In genomic region chrY:7730666-7731065, GRCh38 we compare ENCODE assay signal across 20 cellular contexts.
"Had no signal": no experiment of that assay in that cellular context is flagged by ENCODE, and none has a peak within 500 bp of the region (broad histone marks: within the 10 kb centered on the region; RNA-seq: fewer than 3 reads in every experiment).

No MANE protein-coding gene starts in this region.

- H3K9me3 ChIP-seq: body of pancreas, heart left ventricle, ovary, prostate gland, spleen, tibial artery had no signal

- H3K27me3 Mint-ChIP-seq: activated CD4-positive, alpha-beta memory T cell treated with anti-CD3 and anti-CD28 coated beads, Interleukin-2, amount 10 ng/mL, durations not matched to agents 7 days and 5 days; activated CD4-positive, alpha-beta T cell treated with anti-CD3 and anti-CD28 coated beads, Interleukin-2, amount 10 ng/mL, durations not matched to agents 24 days and 14 days; natural killer cell treated with Interleukin-12 subunit alpha and Interleukin-12 subunit beta and Interleukin-15 and Interleukin-18, amount 100 ng/mL, for 72 hours; stimulated activated naive CD8-positive, alpha-beta T cell treated with anti-CD3 and anti-CD28 coated beads, Interleukin-15, Interleukin-2, amounts not matched to agents 100 ng/mL and 50 ng/mL, for 24 hours had no signal

- H3K4me3 ChIP-seq: body of pancreas, cardiac muscle cell, heart left ventricle, ovary, prostate gland, spleen, tibial artery had no signal

- H3K27ac Mint-ChIP-seq: activated CD4-positive, alpha-beta memory T cell treated with anti-CD3 and anti-CD28 coated beads, Interleukin-2, amount 10 ng/mL, durations not matched to agents 7 days and 5 days; activated CD4-positive, alpha-beta T cell treated with anti-CD3 and anti-CD28 coated beads, Interleukin-2, amount 10 ng/mL, durations not matched to agents 24 days and 14 days; activated T-helper 1 cell treated with anti-CD3 and anti-CD28 coated beads, Interleukin-12 subunit alpha, Interleukin-12 subunit beta, Interleukin-2, Interleukin-4 antibody, amounts not matched to agents 30 ng/mL and 10 ng/mL and 1 ng/mL, durations not matched to agents 14 hours and 24 hours and 36 hours; natural killer cell treated with Interleukin-12 subunit alpha and Interleukin-12 subunit beta and Interleukin-15 and Interleukin-18, amount 100 ng/mL, for 72 hours; stimulated activated naive CD8-positive, alpha-beta T cell treated with anti-CD3 and anti-CD28 coated beads, Interleukin-15, Interleukin-2, amounts not matched to agents 100 ng/mL and 50 ng/mL, for 24 hours had no signal

- H3K27me3 ChIP-seq: body of pancreas, cardiac muscle cell, heart left ventricle, ovary, spleen, tibial artery had no signal

- H3K27ac ChIP-seq: body of pancreas, cardiac muscle cell, heart left ventricle, ovary, prostate gland, tibial artery had no signal

- H3K9me3 Mint-ChIP-seq: activated CD4-positive, alpha-beta memory T cell treated with anti-CD3 and anti-CD28 coated beads, Interleukin-2, amount 10 ng/mL, durations not matched to agents 7 days and 5 days; activated CD4-positive, alpha-beta T cell treated with anti-CD3 and anti-CD28 coated beads, Interleukin-2, amount 10 ng/mL, durations not matched to agents 24 days and 14 days; activated T-helper 1 cell treated with anti-CD3 and anti-CD28 coated beads, Interleukin-12 subunit alpha, Interleukin-12 subunit beta, Interleukin-2, Interleukin-4 antibody, amounts not matched to agents 30 ng/mL and 10 ng/mL and 1 ng/mL, durations not matched to agents 14 hours and 24 hours and 36 hours; natural killer cell treated with Interleukin-12 subunit alpha and Interleukin-12 subunit beta and Interleukin-15 and Interleukin-18, amount 100 ng/mL, for 72 hours; stimulated activated naive CD8-positive, alpha-beta T cell treated with anti-CD3 and anti-CD28 coated beads, Interleukin-15, Interleukin-2, amounts not matched to agents 100 ng/mL and 50 ng/mL, for 24 hours had no signal

- H3K4me1 ChIP-seq: prostate gland, tibial artery had no signal

- H3K36me3 Mint-ChIP-seq: natural killer cell treated with Interleukin-12 subunit alpha and Interleukin-12 subunit beta and Interleukin-15 and Interleukin-18, amount 100 ng/mL, for 72 hours had no signal

- ATAC-seq: body of pancreas; heart left ventricle; left cardiac atrium; natural killer cell treated with Interleukin-12 subunit alpha and Interleukin-12 subunit beta and Interleukin-15 and Interleukin-18, amount 100 ng/mL, for 72 hours had no signal

- DNase-seq: activated CD4-positive, alpha-beta memory T cell treated with anti-CD3 and anti-CD28 coated beads, Interleukin-2, amount 10 ng/mL, durations not matched to agents 7 days and 5 days; activated CD4-positive, alpha-beta T cell treated with anti-CD3 and anti-CD28 coated beads, Interleukin-2, amount 10 ng/mL, durations not matched to agents 24 days and 14 days; activated CD4-positive, CD25-positive, alpha-beta regulatory T cell; activated gamma-delta T cell treated with Interleukin-2 at 50 U/mL for 16 hours; anterior cingulate cortex; body of pancreas; cortex of kidney; heart left ventricle; islet precursor cell; left cardiac atrium; ovary; spleen; stimulated activated CD4-positive, alpha-beta T cell treated with anti-CD3 and anti-CD28 coated beads, Interleukin-4, amount 100 ng/mL, for 1 hour; T1000; tibial artery had no signal

- H3K4me3 Mint-ChIP-seq: activated CD4-positive, alpha-beta memory T cell treated with anti-CD3 and anti-CD28 coated beads, Interleukin-2, amount 10 ng/mL, durations not matched to agents 7 days and 5 days; activated CD4-positive, alpha-beta T cell treated with anti-CD3 and anti-CD28 coated beads, Interleukin-2, amount 10 ng/mL, durations not matched to agents 24 days and 14 days; activated T-helper 1 cell treated with anti-CD3 and anti-CD28 coated beads, Interleukin-12 subunit alpha, Interleukin-12 subunit beta, Interleukin-2, Interleukin-4 antibody, amounts not matched to agents 30 ng/mL and 10 ng/mL and 1 ng/mL, durations not matched to agents 14 hours and 24 hours and 36 hours; natural killer cell treated with Interleukin-12 subunit alpha and Interleukin-12 subunit beta and Interleukin-15 and Interleukin-18, amount 100 ng/mL, for 72 hours; stimulated activated naive CD8-positive, alpha-beta T cell treated with anti-CD3 and anti-CD28 coated beads, Interleukin-15, Interleukin-2, amounts not matched to agents 100 ng/mL and 50 ng/mL, for 24 hours had no signal

- H3K36me3 ChIP-seq: cardiac muscle cell, heart left ventricle, ovary, prostate gland, spleen, tibial artery had no signal

- H3K4me1 Mint-ChIP-seq: activated CD4-positive, alpha-beta memory T cell treated with anti-CD3 and anti-CD28 coated beads, Interleukin-2, amount 10 ng/mL, durations not matched to agents 7 days and 5 days; activated CD4-positive, alpha-beta T cell treated with anti-CD3 and anti-CD28 coated beads, Interleukin-2, amount 10 ng/mL, durations not matched to agents 24 days and 14 days had no signal
